ENCODE assay signal across 1 cellular context in genomic region chr19:1235625-1236538, GRCh38.
TF ChIP-seq lines count a peak whose summit lies in the region.

No MANE protein-coding gene starts in this region.

TF ChIP-seq in HepG2, 621 proteins besides CTCF, POLR2A, EP300 and RAD21:
- TF ChIP-seq ZNF441 (CRISPR knock-in tag; IDR thresholded peaks at IDR 0.05; ENCODE audit: borderline replicate concordance) (no peak), EEA1 (CRISPR knock-in tag; IDR thresholded peaks at IDR 0.05; ENCODE audit: borderline replicate concordance) (0 out of 2 replicates have a peak, but pooled peaks have one; percentile 38), AGO2 (optimal IDR thresholded peaks at IDR 0.05; ENCODE audit: low read depth, low read length) (peak; percentile 32)
